ENCODE assay signal across 26 cellular contexts in the genomic region with DNA sequence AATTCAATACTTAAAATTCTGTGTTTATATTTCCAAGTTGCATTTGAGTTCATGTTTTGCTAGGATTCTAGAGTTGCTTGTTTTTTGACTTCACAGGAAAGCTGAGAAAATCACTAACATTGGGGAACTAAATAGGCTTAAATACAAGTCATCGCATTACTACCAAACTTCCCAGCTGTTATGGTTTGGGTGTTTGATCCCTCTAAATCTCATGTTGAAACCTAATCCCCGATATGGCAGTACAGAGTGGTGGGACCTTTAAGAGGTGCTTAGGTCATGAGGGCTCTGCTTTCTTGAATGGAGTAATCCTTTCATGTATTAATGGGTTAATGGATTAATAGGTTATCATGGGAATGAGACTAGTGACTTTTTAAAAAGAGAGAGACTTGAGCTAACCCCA.
"Had no signal": no experiment of that assay in that cellular context is flagged by ENCODE, and none has a peak within 500 bp of the region (broad histone marks: within the 10 kb centered on the region; RNA-seq: fewer than 3 reads in every experiment).

No MANE protein-coding gene starts in this region.

- H3K36me3 ChIP-seq: cardiac muscle cell, SJSA1 had no signal

- H3K36me3 Mint-ChIP-seq: WTC11 had no signal

- H3K4me3 ChIP-seq: cardiac muscle cell, SJSA1 had no signal

- H3K4me1 ChIP-seq: SJSA1 had no signal

- H3K4me1 Mint-ChIP-seq: activated naive CD8-positive, alpha-beta T cell treated with anti-CD3 and anti-CD28 coated beads, Interleukin-2, amount 50 U/mL, for 24 hours; WTC11 had no signal

- H3K27me3 ChIP-seq: cardiac muscle cell, SJSA1 had no signal

- H3K27me3 Mint-ChIP-seq: activated naive CD8-positive, alpha-beta T cell treated with anti-CD3 and anti-CD28 coated beads, Interleukin-2, amount 50 U/mL, for 24 hours; brain had no signal

- H3K9me3 Mint-ChIP-seq: T-helper 1 cell treated with Interleukin-12 subunit alpha and Interleukin-12 subunit beta and Interleukin-4 antibody, amounts not matched to agents 30 μg/mL and 1 μg/mL, for 36 hours had no signal

- FAIRE-seq: astrocyte had no signal

- ATAC-seq: activated CD8-positive, alpha-beta T cell treated with anti-CD3 and anti-CD28 coated beads, Interleukin-2, amount 10 ng/mL, durations not matched to agents 7 days and 5 days; activated naive CD8-positive, alpha-beta T cell treated with anti-CD3 and anti-CD28 coated beads, Interleukin-2, amount 50 U/mL, for 24 hours; Panc1; SK-N-SH treated with all-trans-retinoic acid at 6 μM for 48 hours; WTC11 had no signal

- H3K9me3 ChIP-seq: SJSA1 had no signal

- H3K27ac Mint-ChIP-seq: activated CD8-positive, alpha-beta T cell treated with anti-CD3 and anti-CD28 coated beads, Interleukin-2, amount 10 ng/mL, durations not matched to agents 7 days and 5 days; activated naive CD4-positive, alpha-beta T cell treated with anti-CD3 and anti-CD28 coated beads, Interleukin-2, amount 50 U/mL, for 72 hours; activated naive CD8-positive, alpha-beta T cell treated with anti-CD3 and anti-CD28 coated beads, Interleukin-2, amount 50 U/mL, for 24 hours; brain; T-helper 1 cell treated with Interleukin-12 subunit alpha and Interleukin-12 subunit beta and Interleukin-4 antibody, amounts not matched to agents 30 μg/mL and 1 μg/mL, for 36 hours; WTC11 had no signal

- DNase-seq: activated CD4-positive, alpha-beta T cell treated with anti-CD3 and anti-CD28 coated beads for 48 hours; activated CD4-positive, alpha-beta T cell treated with anti-CD3 and anti-CD28 coated beads, Interleukin-2, amount 50 U/mL, for 4 hours; activated CD4-positive, CD25-positive, alpha-beta regulatory T cell treated with anti-CD3 and anti-CD28 coated beads, Interleukin-2, amount 50 U/mL, for 72 hours; activated CD8-positive, alpha-beta memory T cell treated with anti-CD3 and anti-CD28 coated beads, Interleukin-2, amount 50 U/mL, for 48 hours; activated CD8-positive, alpha-beta T cell treated with anti-CD3 and anti-CD28 coated beads, Interleukin-2, amount 10 ng/mL, durations not matched to agents 7 days and 5 days; activated effector memory CD4-positive, alpha-beta T cell treated with anti-CD3 and anti-CD28 coated beads, Interleukin-2, amount 50 U/mL, for 16 hours; activated naive CD4-positive, alpha-beta T cell treated with Interleukin-2 at 50 U/mL for 16 hours; activated naive CD8-positive, alpha-beta T cell treated with anti-CD3 and anti-CD28 coated beads, Interleukin-2, amount 50 U/mL, for 24 hours; activated T-cell treated with anti-CD3 and anti-CD28 coated beads, Interleukin-2, amount 50 U/mL, for 1 hour; amniotic stem cell; NCI-H1048; NCI-H146; NCI-H187 treated with DMSO at 0.1 percent for 48 hours; NCI-H2081 treated with DMSO at 0.1 percent for 48 hours; NCI-H510A; Right ventricle myocardium superior had no signal

- H3K4me3 Mint-ChIP-seq: activated CD8-positive, alpha-beta T cell treated with anti-CD3 and anti-CD28 coated beads, Interleukin-2, amount 10 ng/mL, durations not matched to agents 7 days and 5 days; activated naive CD8-positive, alpha-beta T cell treated with anti-CD3 and anti-CD28 coated beads, Interleukin-2, amount 50 U/mL, for 24 hours; brain; T-helper 1 cell treated with Interleukin-12 subunit alpha and Interleukin-12 subunit beta and Interleukin-4 antibody, amounts not matched to agents 30 μg/mL and 1 μg/mL, for 36 hours; WTC11 had no signal

- H3K27ac ChIP-seq: cardiac muscle cell, RWPE1, SJSA1 had no signal
